1 cellular context compared by ENCODE assay signal in the genomic region with DNA sequence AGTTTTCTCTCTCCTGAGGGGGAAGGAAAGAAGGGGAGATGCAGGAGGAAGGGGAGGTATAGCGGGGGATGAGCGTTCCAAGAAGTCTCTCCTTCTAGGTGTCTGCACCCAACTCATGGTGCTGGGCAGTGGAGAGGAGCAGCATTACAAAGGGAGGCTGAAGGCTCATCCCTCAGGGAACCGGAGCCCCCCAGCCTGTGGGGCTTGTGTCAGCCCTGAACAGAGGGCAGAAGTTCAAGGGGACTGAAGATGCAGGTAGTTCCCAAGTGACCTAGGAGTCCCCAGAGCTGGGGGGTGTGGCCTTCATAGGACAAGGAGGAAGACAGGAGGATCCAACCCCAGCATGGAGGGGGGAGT.
TF ChIP-seq lines count a peak whose summit lies in the region.

No MANE protein-coding gene starts in this region.

TF ChIP-seq in HepG2, 621 proteins besides CTCF, POLR2A, EP300 and RAD21:
- no peak for TF ChIP-seq NRL (CRISPR knock-in tag; IDR thresholded peaks at IDR 0.05; ENCODE audit: borderline replicate concordance)
- no peak for TF ChIP-seq YY1 (IDR thresholded peaks at IDR 0.05; ENCODE audit: insufficient read depth, insufficient replicate concordance, low read depth, low read length)
- TF ChIP-seq ATRX (CRISPR knock-in tag; IDR thresholded peaks at IDR 0.05; ENCODE audit: borderline replicate concordance), result no peak
- no peak for TF ChIP-seq MED8 (CRISPR knock-in tag; IDR thresholded peaks at IDR 0.05; ENCODE audit: insufficient replicate concordance)
- TF ChIP-seq RBM22 (optimal IDR thresholded peaks at IDR 0.05; ENCODE audit: low read length), result no peak
- TF ChIP-seq PHF8 (CRISPR knock-in tag; IDR thresholded peaks at IDR 0.05), result no peak
- no peak for TF ChIP-seq SMARCE1 (IDR thresholded peaks at IDR 0.05; ENCODE audit: borderline replicate concordance)
- TF ChIP-seq NFE2 (CRISPR knock-in tag; IDR thresholded peaks at IDR 0.05), result no peak
